In genomic region chr6:128150376-128150775, GRCh38 we compare ENCODE assay signal across 32 cellular contexts.
"Had no signal": no experiment of that assay in that cellular context is flagged by ENCODE, and none has a peak within 500 bp of the region (broad histone marks: within the 10 kb centered on the region; RNA-seq: fewer than 3 reads in every experiment).

No MANE protein-coding gene starts in this region.

- H3K36me3 Mint-ChIP-seq: activated CD4-positive, alpha-beta memory T cell treated with anti-CD3 and anti-CD28 coated beads for 36 hours; activated CD8-positive, alpha-beta memory T cell treated with anti-CD3 and anti-CD28 coated beads, Interleukin-2, amount 10 ng/mL, durations not matched to agents 7 days and 5 days; activated naive CD4-positive, alpha-beta T cell treated with anti-CD3 and anti-CD28 coated beads, Interleukin-2, amount 50 U/mL, for 24 hours; activated naive CD8-positive, alpha-beta T cell treated with anti-CD3 and anti-CD28 coated beads for 36 hours had no signal

- H3K27me3 ChIP-seq: adrenal gland, body of pancreas, esophagus squamous epithelium, gastroesophageal sphincter had no signal

- ATAC-seq: activated CD4-positive, alpha-beta T cell treated with anti-CD3 and anti-CD28 coated beads for 36 hours; activated CD8-positive, alpha-beta memory T cell treated with anti-CD3 and anti-CD28 coated beads, Interleukin-2, amount 10 ng/mL, durations not matched to agents 7 days and 5 days; activated CD8-positive, alpha-beta T cell treated with anti-CD3 and anti-CD28 coated beads, Interleukin-2, amount 10 ng/mL, durations not matched to agents 7 days and 5 days; activated naive CD8-positive, alpha-beta T cell treated with anti-CD3 and anti-CD28 coated beads, Interleukin-2, amount 50 U/mL, for 24 hours; body of pancreas; effector memory CD8-positive, alpha-beta T cell; gastroesophageal sphincter had no signal

- H3K27ac Mint-ChIP-seq: activated CD4-positive, alpha-beta memory T cell treated with anti-CD3 and anti-CD28 coated beads for 36 hours; activated CD4-positive, alpha-beta T cell treated with anti-CD3 and anti-CD28 coated beads for 36 hours; activated CD4-positive, alpha-beta T cell treated with anti-CD3 and anti-CD28 coated beads, Interleukin-2, amount 10 ng/mL, durations not matched to agents 24 days and 14 days; activated CD8-positive, alpha-beta memory T cell treated with anti-CD3 and anti-CD28 coated beads, Interleukin-2, amount 10 ng/mL, durations not matched to agents 7 days and 5 days; activated CD8-positive, alpha-beta T cell treated with anti-CD3 and anti-CD28 coated beads, Interleukin-2, amount 10 ng/mL, durations not matched to agents 7 days and 5 days; activated naive CD4-positive, alpha-beta T cell treated with anti-CD3 and anti-CD28 coated beads for 36 hours; activated naive CD4-positive, alpha-beta T cell treated with anti-CD3 and anti-CD28 coated beads, Interleukin-2, amount 50 U/mL, for 24 hours; activated naive CD8-positive, alpha-beta T cell treated with anti-CD3 and anti-CD28 coated beads for 36 hours; activated naive CD8-positive, alpha-beta T cell treated with anti-CD3 and anti-CD28 coated beads, Interleukin-2, amount 50 U/mL, for 24 hours; activated T-helper 1 cell treated with anti-CD3 and anti-CD28 coated beads, Interleukin-12 subunit alpha, Interleukin-12 subunit beta, Interleukin-2, Interleukin-4 antibody, amounts not matched to agents 30 ng/mL and 10 ng/mL and 1 ng/mL, durations not matched to agents 14 hours and 24 hours and 36 hours; activated T-helper 2 cell treated with anti-CD3 and anti-CD28 coated beads, Interferon-gamma antibody, Interleukin-2, Interleukin-4, amounts not matched to agents 10 μg/mL and 5 μg/mL and 100 μg/mL, durations not matched to agents 14 hours and 24 hours and 36 hours; effector memory CD8-positive, alpha-beta T cell had no signal

- H3K4me1 ChIP-seq: adrenal gland, body of pancreas, esophagus squamous epithelium had no signal

- H3K27me3 Mint-ChIP-seq: activated CD4-positive, alpha-beta memory T cell treated with anti-CD3 and anti-CD28 coated beads for 36 hours; activated CD4-positive, alpha-beta T cell treated with anti-CD3 and anti-CD28 coated beads for 36 hours; activated naive CD4-positive, alpha-beta T cell treated with anti-CD3 and anti-CD28 coated beads, Interleukin-2, amount 50 U/mL, for 24 hours; activated naive CD8-positive, alpha-beta T cell treated with anti-CD3 and anti-CD28 coated beads for 36 hours; activated naive CD8-positive, alpha-beta T cell treated with anti-CD3 and anti-CD28 coated beads, Interleukin-2, amount 50 U/mL, for 24 hours had no signal

- H3K27ac ChIP-seq: adrenal gland, body of pancreas, esophagus squamous epithelium, gastroesophageal sphincter had no signal

- H3K9me3 Mint-ChIP-seq: activated CD4-positive, alpha-beta memory T cell treated with anti-CD3 and anti-CD28 coated beads for 36 hours; activated naive CD4-positive, alpha-beta T cell treated with anti-CD3 and anti-CD28 coated beads for 36 hours; activated naive CD4-positive, alpha-beta T cell treated with anti-CD3 and anti-CD28 coated beads, Interleukin-2, amount 50 U/mL, for 24 hours; activated naive CD8-positive, alpha-beta T cell treated with anti-CD3 and anti-CD28 coated beads for 36 hours; activated naive CD8-positive, alpha-beta T cell treated with anti-CD3 and anti-CD28 coated beads, Interleukin-2, amount 50 U/mL, for 24 hours; activated T-helper 1 cell treated with anti-CD3 and anti-CD28 coated beads, Interleukin-12 subunit alpha, Interleukin-12 subunit beta, Interleukin-2, Interleukin-4 antibody, amounts not matched to agents 30 ng/mL and 10 ng/mL and 1 ng/mL, durations not matched to agents 14 hours and 24 hours and 36 hours; activated T-helper 2 cell treated with anti-CD3 and anti-CD28 coated beads, Interferon-gamma antibody, Interleukin-2, Interleukin-4, amounts not matched to agents 10 μg/mL and 5 μg/mL and 100 μg/mL, durations not matched to agents 14 hours and 24 hours and 36 hours; effector memory CD8-positive, alpha-beta T cell had no signal

- FAIRE-seq: colon had no signal

- DNase-seq: activated CD4-positive, alpha-beta memory T cell treated with anti-CD3 and anti-CD28 coated beads for 36 hours; activated CD4-positive, alpha-beta T cell treated with anti-CD3 and anti-CD28 coated beads for 36 hours; activated CD4-positive, alpha-beta T cell treated with anti-CD3 and anti-CD28 coated beads, Interleukin-2, amount 10 ng/mL, durations not matched to agents 24 days and 14 days; activated CD4-positive, CD25-positive, alpha-beta regulatory T cell; activated CD4-positive, CD25-positive, alpha-beta regulatory T cell treated with anti-CD3 and anti-CD28 coated beads, Interleukin-2, amount 50 U/mL, for 72 hours; activated CD8-positive, alpha-beta memory T cell treated with anti-CD3 and anti-CD28 coated beads, Interleukin-2, amount 10 ng/mL, durations not matched to agents 7 days and 5 days; activated CD8-positive, alpha-beta memory T cell treated with anti-CD3 and anti-CD28 coated beads, Interleukin-2, amount 50 U/mL, for 4 hours; activated CD8-positive, alpha-beta T cell treated with anti-CD3 and anti-CD28 coated beads, Interleukin-2, amount 10 ng/mL, durations not matched to agents 7 days and 5 days; activated effector memory CD4-positive, alpha-beta T cell treated with anti-CD3 and anti-CD28 coated beads, Interleukin-2, amount 50 U/mL, for 16 hours; activated naive CD4-positive, alpha-beta T cell treated with anti-CD3 and anti-CD28 coated beads for 36 hours; activated naive CD8-positive, alpha-beta T cell treated with anti-CD3 and anti-CD28 coated beads for 36 hours; activated naive CD8-positive, alpha-beta T cell treated with anti-CD3 and anti-CD28 coated beads, Interleukin-2, amount 50 U/mL, for 24 hours; activated T-cell treated with anti-CD3 and anti-CD28 coated beads, Interleukin-2, amount 50 U/mL, for 1 hour; activated T-cell treated with anti-CD3 and anti-CD28 coated beads, Interleukin-2, amount 50 U/mL, for 48 hours; adrenal gland; amygdala; aorta; body of pancreas; caudate nucleus; cortex of kidney; dermis blood vessel endothelial cell; effector CD4-positive, alpha-beta T cell; effector memory CD8-positive, alpha-beta T cell; esophagus squamous epithelium; foreskin melanocyte; head of caudate nucleus; T-helper 2 cell had no signal

- H3K4me3 ChIP-seq: adrenal gland, body of pancreas, esophagus squamous epithelium, gastroesophageal sphincter had no signal

- H3K4me3 Mint-ChIP-seq: activated CD4-positive, alpha-beta memory T cell treated with anti-CD3 and anti-CD28 coated beads for 36 hours; activated CD4-positive, alpha-beta T cell treated with anti-CD3 and anti-CD28 coated beads for 36 hours; activated CD4-positive, alpha-beta T cell treated with anti-CD3 and anti-CD28 coated beads, Interleukin-2, amount 10 ng/mL, durations not matched to agents 24 days and 14 days; activated CD8-positive, alpha-beta memory T cell treated with anti-CD3 and anti-CD28 coated beads, Interleukin-2, amount 10 ng/mL, durations not matched to agents 7 days and 5 days; activated CD8-positive, alpha-beta T cell treated with anti-CD3 and anti-CD28 coated beads, Interleukin-2, amount 10 ng/mL, durations not matched to agents 7 days and 5 days; activated naive CD4-positive, alpha-beta T cell treated with anti-CD3 and anti-CD28 coated beads for 36 hours; activated naive CD4-positive, alpha-beta T cell treated with anti-CD3 and anti-CD28 coated beads, Interleukin-2, amount 50 U/mL, for 24 hours; activated naive CD8-positive, alpha-beta T cell treated with anti-CD3 and anti-CD28 coated beads for 36 hours; activated naive CD8-positive, alpha-beta T cell treated with anti-CD3 and anti-CD28 coated beads, Interleukin-2, amount 50 U/mL, for 24 hours; activated T-helper 1 cell treated with anti-CD3 and anti-CD28 coated beads, Interleukin-12 subunit alpha, Interleukin-12 subunit beta, Interleukin-2, Interleukin-4 antibody, amounts not matched to agents 30 ng/mL and 10 ng/mL and 1 ng/mL, durations not matched to agents 14 hours and 24 hours and 36 hours; effector memory CD8-positive, alpha-beta T cell had no signal

- H3K9me3 ChIP-seq: body of pancreas, esophagus squamous epithelium, gastroesophageal sphincter had no signal

- H3K36me3 ChIP-seq: adrenal gland, esophagus squamous epithelium, gastroesophageal sphincter had no signal

- H3K4me1 Mint-ChIP-seq: activated CD4-positive, alpha-beta T cell treated with anti-CD3 and anti-CD28 coated beads for 36 hours; activated CD4-positive, alpha-beta T cell treated with anti-CD3 and anti-CD28 coated beads, Interleukin-2, amount 10 ng/mL, durations not matched to agents 24 days and 14 days; activated CD8-positive, alpha-beta memory T cell treated with anti-CD3 and anti-CD28 coated beads, Interleukin-2, amount 10 ng/mL, durations not matched to agents 7 days and 5 days; activated naive CD4-positive, alpha-beta T cell treated with anti-CD3 and anti-CD28 coated beads, Interleukin-2, amount 50 U/mL, for 24 hours; activated naive CD8-positive, alpha-beta T cell treated with anti-CD3 and anti-CD28 coated beads for 36 hours; activated naive CD8-positive, alpha-beta T cell treated with anti-CD3 and anti-CD28 coated beads, Interleukin-2, amount 50 U/mL, for 24 hours had no signal
